In genomic region chr14:78829274-78829673, GRCh38 we compare ENCODE assay signal across 11 cellular contexts.
"Had no signal": no experiment of that assay in that cellular context is flagged by ENCODE, and none has a peak within 500 bp of the region (broad histone marks: within the 10 kb centered on the region; RNA-seq: fewer than 3 reads in every experiment).

No MANE protein-coding gene starts in this region.

- DNase-seq: activated CD4-positive, alpha-beta T cell treated with anti-CD3 and anti-CD28 coated beads for 48 hours; activated naive CD4-positive, alpha-beta T cell treated with Interleukin-2 at 50 U/mL for 16 hours; activated naive CD8-positive, alpha-beta T cell treated with anti-CD3 and anti-CD28 coated beads, Interleukin-2, amount 50 U/mL, for 24 hours; dorsolateral prefrontal cortex; foreskin fibroblast; immature natural killer cell; lower lobe of right lung; retina; stimulated activated CD4-positive, alpha-beta T cell treated with anti-CD3 and anti-CD28 coated beads, Interleukin-4, amount 100 ng/mL, for 24 hours; stimulated activated naive CD8-positive, alpha-beta T cell treated with anti-CD3 and anti-CD28 coated beads, Interleukin-15, amount 100 ng/mL, for 72 hours had no signal

- ATAC-seq: activated naive CD8-positive, alpha-beta T cell treated with anti-CD3 and anti-CD28 coated beads, Interleukin-2, amount 50 U/mL, for 24 hours; lower lobe of right lung; stimulated activated naive CD8-positive, alpha-beta T cell treated with anti-CD3 and anti-CD28 coated beads, Interleukin-15, amount 100 ng/mL, for 72 hours; WTC11 had no signal
